ENCODE assay signal across 2 cellular contexts in the genomic region with DNA sequence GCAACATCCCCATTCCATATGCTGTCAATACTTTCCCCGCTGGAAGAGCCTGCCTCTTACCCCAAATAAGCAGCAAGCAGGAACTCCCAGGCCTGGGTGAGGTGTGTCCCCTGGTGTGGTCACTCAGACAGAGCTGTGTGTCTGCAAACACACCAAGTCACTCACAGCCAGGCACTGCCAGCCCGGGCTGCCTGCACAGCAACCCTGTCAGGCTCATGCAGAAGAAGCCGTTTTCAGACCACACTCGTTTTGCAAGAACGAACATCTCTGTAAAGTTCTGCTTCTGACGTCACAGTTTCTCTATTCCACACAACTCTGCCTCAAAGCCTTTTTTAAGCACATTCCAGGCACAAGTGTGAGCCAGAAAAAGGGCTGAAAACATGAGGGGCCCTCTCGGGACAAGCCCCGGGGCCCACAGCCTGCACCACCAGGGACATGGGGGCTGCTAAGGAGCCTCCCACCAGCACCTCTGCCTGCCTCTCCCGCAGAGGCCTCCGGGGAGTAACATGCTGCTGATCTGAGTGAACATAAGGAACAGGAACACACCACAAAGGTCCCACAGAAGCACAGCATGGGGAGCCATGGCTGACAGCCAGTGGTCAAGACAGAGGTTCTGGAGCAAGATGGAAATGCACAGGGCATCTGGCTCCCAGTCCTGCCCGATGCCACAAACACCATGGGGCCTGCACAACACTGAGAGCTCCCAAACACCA.
TF ChIP-seq lines count a peak whose summit lies in the region.

No MANE protein-coding gene starts in this region.

TF ChIP-seq in K562, 482 proteins besides CTCF, POLR2A, EP300 and RAD21:
- TF ChIP-seq, protein P1, sequence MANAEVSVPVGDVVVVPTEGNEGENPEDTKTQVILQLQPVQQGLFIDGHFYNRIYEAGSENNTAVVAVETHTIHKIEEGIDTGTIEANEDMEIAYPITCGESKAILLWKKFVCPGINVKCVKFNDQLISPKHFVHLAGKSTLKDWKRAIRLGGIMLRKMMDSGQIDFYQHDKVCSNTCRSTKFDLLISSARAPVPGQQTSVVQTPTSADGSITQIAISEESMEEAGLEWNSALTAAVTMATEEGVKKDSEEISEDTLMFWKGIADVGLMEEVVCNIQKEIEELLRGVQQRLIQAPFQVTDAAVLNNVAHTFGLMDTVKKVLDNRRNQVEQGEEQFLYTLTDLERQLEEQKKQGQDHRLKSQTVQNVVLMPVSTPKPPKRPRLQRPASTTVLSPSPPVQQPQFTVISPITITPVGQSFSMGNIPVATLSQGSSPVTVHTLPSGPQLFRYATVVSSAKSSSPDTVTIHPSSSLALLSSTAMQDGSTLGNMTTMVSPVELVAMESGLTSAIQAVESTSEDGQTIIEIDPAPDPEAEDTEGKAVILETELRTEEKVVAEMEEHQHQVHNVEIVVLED (CRISPR knock-in tag; IDR thresholded peaks at IDR 0.05): no peak
- TF ChIP-seq ATF1 (CRISPR knock-in tag; IDR thresholded peaks at IDR 0.05): no peak
- peak; percentile 61 for TF ChIP-seq ATF1 (tag; IDR thresholded peaks at IDR 0.05)

TF ChIP-seq in SK-N-SH treated with all-trans-retinoic acid at 6 μM for 48 hours, 23 proteins besides CTCF, POLR2A, EP300 and RAD21:
- TF ChIP-seq SNAI2 (CRISPR knock-in tag; IDR thresholded peaks at IDR 0.05) (no peak), ZNF8 (CRISPR knock-in tag; IDR thresholded peaks at IDR 0.05) (no peak), ZFP3 (CRISPR knock-in tag; IDR thresholded peaks at IDR 0.05) (no peak), ZNF565 (CRISPR knock-in tag; conservative IDR thresholded peaks at IDR 0.05; ENCODE audit: low read depth) (no peak), ARNTL (CRISPR knock-in tag; IDR thresholded peaks at IDR 0.05; ENCODE audit: borderline replicate concordance, low read depth) (no peak), ZC3H10 (CRISPR knock-in tag; IDR thresholded peaks at IDR 0.05) (no peak), ZFP30 (CRISPR knock-in tag; IDR thresholded peaks at IDR 0.05) (no peak)
- TF ChIP-seq, protein P2, sequence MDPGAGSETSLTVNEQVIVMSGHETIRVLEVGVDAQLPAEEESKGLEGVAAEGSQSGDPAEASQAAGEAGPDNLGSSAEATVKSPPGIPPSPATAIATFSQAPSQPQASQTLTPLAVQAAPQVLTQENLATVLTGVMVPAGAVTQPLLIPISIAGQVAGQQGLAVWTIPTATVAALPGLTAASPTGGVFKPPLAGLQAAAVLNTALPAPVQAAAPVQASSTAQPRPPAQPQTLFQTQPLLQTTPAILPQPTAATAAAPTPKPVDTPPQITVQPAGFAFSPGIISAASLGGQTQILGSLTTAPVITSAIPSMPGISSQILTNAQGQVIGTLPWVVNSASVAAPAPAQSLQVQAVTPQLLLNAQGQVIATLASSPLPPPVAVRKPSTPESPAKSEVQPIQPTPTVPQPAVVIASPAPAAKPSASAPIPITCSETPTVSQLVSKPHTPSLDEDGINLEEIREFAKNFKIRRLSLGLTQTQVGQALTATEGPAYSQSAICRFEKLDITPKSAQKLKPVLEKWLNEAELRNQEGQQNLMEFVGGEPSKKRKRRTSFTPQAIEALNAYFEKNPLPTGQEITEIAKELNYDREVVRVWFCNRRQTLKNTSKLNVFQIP (CRISPR knock-in tag; IDR thresholded peaks at IDR 0.05; ENCODE audit: borderline replicate concordance, low read depth): no peak
